ENCODE assay signal across 9 cellular contexts in genomic region chr3:111072016-111072891, GRCh38. TPM values are rescaled to one million over a fixed set of nuclear protein-coding genes. Genes with fewer than 3 reads are reported as not detected.
DNase-seq lines count a peak whose midpoint lies in the region; ATAC-seq and TF ChIP-seq lines count a peak whose summit lies in the region.
"Had no signal": no experiment of that assay in that cellular context is flagged by ENCODE, and none has a peak within 500 bp of the region (broad histone marks: within the 10 kb centered on the region; RNA-seq: fewer than 3 reads in every experiment).

No MANE protein-coding gene starts in this region.

- peaks cover 76% of the 10 kb centered on the region for H3K79me2 ChIP-seq in neural progenitor cell (ENCODE audit: low read depth)

- 0% methylated on average over 31 to 71 of the region's 71 CpGs for WGBS in aorta, 2 donors

- peaks cover 39% of the 10 kb centered on the region for H4K20me1 ChIP-seq in neural progenitor cell (ENCODE audit: low read depth)

- H3K4me1 ChIP-seq in BE2C (no peaks in the 10 kb centered on the region; the same call in 1 of the 2 replicates), HUES6 (ENCODE audit: control insufficient read depth, insufficient read depth, low read length) (peaks cover 26% of the 10 kb centered on the region), neural progenitor cell (peaks cover 57% of the 10 kb centered on the region), aorta (ENCODE audit: control insufficient read depth in 1 of 2, insufficient read depth in 2 of 2, low read length in 2 of 2) (peaks cover 2 to 3% of the 10 kb centered on the region in 2 donors)

- DNase-seq in BE2C: peak; percentile 35
- peak; percentile 27 for DNase-seq in activated CD8-positive, alpha-beta memory T cell treated with anti-CD3 and anti-CD28 coated beads, Interleukin-2, amount 50 U/mL, for 4 hours
- peak; percentile 85 for DNase-seq in fibroblast of villous mesenchyme (ENCODE audit: low read depth)
- DNase-seq in neural progenitor cell (ENCODE audit: low spot score): peak; percentile 64
- peak; percentile 56 to 83 for DNase-seq in aorta
- no peak for DNase-seq in inferior parietal cortex (ENCODE audit: extremely low spot score)

- peak overlapping the region; percentile 91 for H3K4me2 ChIP-seq in neural progenitor cell

- H3K9me3 ChIP-seq in BE2C (no peaks in the 10 kb centered on the region), HUES6 (ENCODE audit: control insufficient read depth, insufficient read depth, low read depth, low read length) (no peaks in the 10 kb centered on the region), neural progenitor cell (ENCODE audit: low read depth) (no peaks in the 10 kb centered on the region), aorta (ENCODE audit: control insufficient read depth, low read length) (no peaks in the 10 kb centered on the region)

- H3K36me3 ChIP-seq in BE2C: no peaks in the 10 kb centered on the region
- no peaks in the 10 kb centered on the region for H3K36me3 ChIP-seq in HUES6 (ENCODE audit: control insufficient read depth, insufficient read depth, low read length)
- H3K36me3 ChIP-seq in neural progenitor cell: no peaks in the 10 kb centered on the region
- H3K36me3 ChIP-seq in aorta (ENCODE audit: control insufficient read depth in 1 of 2, insufficient read depth in 2 of 2, low read length in 1 of 2): no peaks in the 10 kb centered on the region

- peaks cover 22% of the 10 kb centered on the region for H3F3A ChIP-seq in neural progenitor cell (ENCODE audit: low read depth)

- intact Hi-C loops in aorta (cut with DNase I): loop anchor here in 1 of 2 donors (10.0 kb wide), 1 partner anchor 1387 kb away; no protein-coding TSS in a partner anchor

- ATAC-seq in GM21360 (IDR thresholded peaks at IDR 0.05; ENCODE audit: unreplicated experiment): peak; percentile 36
- peak; percentile 45 for ATAC-seq in aorta (ENCODE audit: low FRiP score)

- peaks cover 3% of the 10 kb centered on the region for H3K9me3 Mint-ChIP-seq in neural progenitor cell

- H3K4me3 ChIP-seq in BE2C (ENCODE audit: low read depth, low read length): peak overlapping the region; percentile 61
- peak overlapping the region; percentile 90 for H3K4me3 ChIP-seq in HUES6 (ENCODE audit: low read depth, low read length)
- H3K4me3 ChIP-seq in fibroblast of villous mesenchyme (ENCODE audit: low read depth, low read length): peak overlapping the region; percentile 89
- peak overlapping the region; percentile 87 for H3K4me3 ChIP-seq in neural progenitor cell
- H3K4me3 ChIP-seq in aorta (ENCODE audit: low read length in 2 of 2): peak overlapping the region; percentile 83 to 93

- peak overlapping the region; percentile 85 for H3K9ac ChIP-seq in HUES6 (ENCODE audit: low read length)
- peak overlapping the region; percentile 84 for H3K9ac ChIP-seq in neural progenitor cell

- H3K27ac Mint-ChIP-seq in neural progenitor cell: peak overlapping the region; percentile 80

- H3K27ac ChIP-seq in HUES6 (ENCODE audit: low read depth, low read length) (peak overlapping the region; percentile 71; the same call in 1 of the 2 replicates), neural progenitor cell (peak overlapping the region; percentile 88), aorta (ENCODE audit: low read depth in 1 of 2, low read length in 2 of 2) (peak overlapping the region; percentile 72 to 92)
- H3K27ac ChIP-seq: HL-60 had no signal

- H3K36me3 Mint-ChIP-seq in neural progenitor cell: peaks cover 5% of the 10 kb centered on the region

- peaks cover 48% of the 10 kb centered on the region for H3K4me1 Mint-ChIP-seq in neural progenitor cell

- H3K27me3 Mint-ChIP-seq in neural progenitor cell (ENCODE audit: insufficient read depth, low read depth): no peaks in the 10 kb centered on the region

- TF ChIP-seq CTCF in BE2C (IDR thresholded peaks at IDR 0.05; ENCODE audit: low read depth, low read length) (no peak), fibroblast of villous mesenchyme (IDR thresholded peaks at IDR 0.05; ENCODE audit: insufficient read depth, low read depth, low read length) (no peak), neural progenitor cell (IDR thresholded peaks at IDR 0.05) (no peak)

- H3K4me3 Mint-ChIP-seq in neural progenitor cell: peak overlapping the region; percentile 97

- peak overlapping the region; percentile 94 for H2AFZ ChIP-seq in neural progenitor cell (replicated peaks)

- H3K27me3 ChIP-seq in BE2C: peaks cover 47% of the 10 kb centered on the region
- no peaks in the 10 kb centered on the region; the same call in 1 of the 2 replicates for H3K27me3 ChIP-seq in HUES6 (ENCODE audit: control insufficient read depth, insufficient read depth, low read length)
- H3K27me3 ChIP-seq in neural progenitor cell: no peaks in the 10 kb centered on the region
- H3K27me3 ChIP-seq in aorta (ENCODE audit: control insufficient read depth in 1 of 2, insufficient read depth in 2 of 2, low read length in 1 of 2): no peaks in the 10 kb centered on the region

RNA-seq across cellular contexts. Expression of gene NECTIN3, which starts 0.6 kb away (rescaled TPM):
- polyA plus RNA-seq in BE2C (2012; ENCODE audit: insufficient read depth, insufficient read length, low read depth): 2.8 TPM
- 89.5 and 140 TPM in 2 replicates for total RNA-seq in fibroblast of villous mesenchyme
- 39.8 and 71.5 TPM in 2 replicates for total RNA-seq in neural progenitor cell (ENCODE audit: low replicate concordance)
- 10 to 100 TPM; 30.1 to 32.2 TPM for total RNA-seq in aorta
- 1 to 10 TPM; 5.1 to 7.6 TPM for polyA plus RNA-seq in aorta
